9 cellular contexts compared by ENCODE assay signal in the genomic region with DNA sequence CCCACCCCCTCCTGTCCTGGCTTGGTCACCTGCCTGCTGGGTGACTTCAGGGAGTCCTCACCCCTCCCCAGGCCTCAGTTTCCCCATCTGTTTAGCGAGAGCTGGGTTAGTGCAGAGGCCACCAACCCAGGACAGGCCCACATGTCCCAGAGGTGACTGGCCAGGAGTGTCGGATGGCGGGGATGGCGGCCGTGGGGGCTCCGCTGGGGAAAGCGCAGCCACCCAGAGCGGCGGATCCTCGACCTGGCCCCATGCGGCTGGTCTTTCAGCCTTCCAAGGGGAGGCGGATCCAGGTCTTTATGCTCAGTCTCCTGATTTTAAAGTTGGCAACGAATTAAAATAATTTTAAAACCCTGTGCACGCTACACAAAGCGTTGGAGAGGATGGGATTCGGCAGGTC. TPM values are rescaled to one million over a fixed set of nuclear protein-coding genes. Genes with fewer than 3 reads are reported as not detected.
"Had no signal": no experiment of that assay in that cellular context is flagged by ENCODE, and none has a peak within 500 bp of the region (broad histone marks: within the 10 kb centered on the region; RNA-seq: fewer than 3 reads in every experiment).

No MANE protein-coding gene starts in this region.

- H3K9ac ChIP-seq: GM23248, KMS-11 had no signal

- H3K4me3 Mint-ChIP-seq: HFFc6, IgD-negative memory B cell had no signal

- DNase-seq: GM23248, GOT3, HFFc6, KBM-7 had no signal

- H3K27ac Mint-ChIP-seq: HFFc6 had no signal

- H3K36me3 Mint-ChIP-seq: IgD-negative memory B cell had no signal

- H2AFZ ChIP-seq: GM23248 had no signal

- H3K4me3 ChIP-seq: GM23248, HAP-1 had no signal

- H3K36me3 ChIP-seq: HAP-1 had no signal

- H3K27ac ChIP-seq: GM23248, HL-60, KMS-11 had no signal

- H3K4me2 ChIP-seq: KMS-11 had no signal

- H3K9me3 Mint-ChIP-seq: HFFc6 had no signal

- H3K4me1 ChIP-seq: HAP-1 had no signal

- H3K9me3 ChIP-seq: HAP-1 had no signal

RNA-seq across cellular contexts. Expression of a gene that starts 31.0 kb away (rescaled TPM):
- total RNA-seq: GM23248, HFFc6, HT1080 had no signal
- polyA plus RNA-seq: GM23248, IgD-negative memory B cell had no signal
